In the genomic region with DNA sequence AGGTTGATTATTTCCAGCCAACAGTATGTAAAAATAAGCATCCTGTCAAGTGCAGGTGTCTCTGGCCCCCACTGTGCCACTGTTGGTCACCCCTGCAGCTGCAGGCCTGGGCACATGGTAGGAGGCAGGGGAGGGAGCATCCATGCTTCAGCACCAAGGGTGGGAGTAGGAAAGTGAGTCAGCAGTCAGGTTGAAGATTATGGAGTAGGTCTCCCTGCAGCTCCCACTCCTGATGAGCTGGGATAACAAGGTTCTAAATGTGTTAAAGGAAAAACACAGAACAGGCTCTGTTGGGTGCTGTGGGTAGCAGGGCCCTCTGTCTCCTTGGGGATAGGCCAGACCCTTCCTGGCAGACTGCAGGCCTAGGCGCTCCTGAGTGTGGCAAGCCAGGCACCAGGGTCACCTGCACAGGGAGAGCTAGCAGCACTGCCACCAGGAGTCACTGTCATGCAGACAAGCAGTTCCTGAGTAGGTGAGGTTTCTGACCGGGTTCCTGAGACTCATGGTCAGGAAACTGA, we compare ENCODE assay signal across 8 cellular contexts.
DNase-seq lines count a peak whose midpoint lies in the region; TF ChIP-seq lines count a peak whose summit lies in the region.

No MANE protein-coding gene starts in this region.

- H3K27me3 ChIP-seq in DOHH2 (ENCODE audit: control insufficient read depth, low read length): no peaks in the 10 kb centered on the region

- DNase-seq in GM20000 (ENCODE audit: low spot score) (peak; percentile 64), NB4 (ENCODE audit: low read depth) (peak; percentile 21), cerebellar cortex (ENCODE audit: low spot score) (peak; percentile 61), posterior cingulate gyrus (peak in 7 of 10 donors; percentile 22 to 91 (median 48)), NCI-H1694 (lab: John Stamatoyannopoulos, UW) (no peak), NCI-H2107 (lab: John Stamatoyannopoulos, UW) (no peak), NOMO-1 (lab: John Stamatoyannopoulos, UW; ENCODE audit: unreplicated experiment in 2 of 2) (no peak)

- no peak for TF ChIP-seq POLR2A in NB4 (IDR thresholded peaks at IDR 0.05; ENCODE audit: extremely low read depth, insufficient read length)

- peak overlapping the region; percentile 89 for H3K4me2 ChIP-seq in DOHH2 (ENCODE audit: low read length)

- peak overlapping the region; percentile 86 for H3K27ac ChIP-seq in DOHH2 (ENCODE audit: low read depth, low read length)

- peaks cover 79% of the 10 kb centered on the region for H3K4me1 ChIP-seq in DOHH2 (ENCODE audit: control insufficient read depth, low read length)

- intact Hi-C loops in posterior cingulate gyrus (cut with DNase I): no loop called here

- H3K79me2 ChIP-seq in DOHH2 (ENCODE audit: control insufficient read depth, low read length): peaks cover 93% of the 10 kb centered on the region

- peak; percentile 85 for TF ChIP-seq CTCF in DOHH2 (IDR thresholded peaks at IDR 0.05; ENCODE audit: low read depth, low read length, poor library complexity, severe bottlenecking)
- TF ChIP-seq CTCF in GM20000 (IDR thresholded peaks at IDR 0.05; ENCODE audit: extremely low read depth, missing control alignments): peak; percentile 38
- peak; percentile 17 for TF ChIP-seq CTCF in NB4 (IDR thresholded peaks at IDR 0.05; ENCODE audit: low read depth, low read length)

- H3K9me3 ChIP-seq in DOHH2 (ENCODE audit: control insufficient read depth, insufficient read depth, low read length): no peaks in the 10 kb centered on the region

- H3K4me3 ChIP-seq in DOHH2 (ENCODE audit: low read length) (peak overlapping the region; percentile 62), NB4 (ENCODE audit: low read depth, low read length) (no peak overlapping the region)

- H3K36me3 ChIP-seq in DOHH2 (ENCODE audit: control insufficient read depth, low read length): peaks cover 52% of the 10 kb centered on the region

- no peaks in the 10 kb centered on the region for H3K9me2 ChIP-seq in DOHH2 (replicated peaks; ENCODE audit: control insufficient read depth, low read length)

- peaks cover 9% of the 10 kb centered on the region; the same call in 1 of the 2 replicates for H3F3A ChIP-seq in DOHH2 (ENCODE audit: control insufficient read depth, insufficient read depth)

- H4K20me1 ChIP-seq in DOHH2 (ENCODE audit: control insufficient read depth, insufficient read depth, low read depth, low read length): no peaks in the 10 kb centered on the region

Comparison
In these comparisons a context has a peak if more than half of its experiments do, and no peak if none do; other contexts are left out.
1. CTCF ChIP-seq: peak in every context shown above with its lines; median percentile 85 in DOHH2; 38 in GM20000; 17 in NB4.
2. DNase-seq: peak in GM20000 (single experiment), NB4 (single experiment), cerebellar cortex (single experiment) and posterior cingulate gyrus (7 of 10); none in NCI-H1694 (single experiment), NCI-H2107 (single experiment) and NOMO-1 (0 of 2).